8 cellular contexts compared by ENCODE assay signal in the genomic region with DNA sequence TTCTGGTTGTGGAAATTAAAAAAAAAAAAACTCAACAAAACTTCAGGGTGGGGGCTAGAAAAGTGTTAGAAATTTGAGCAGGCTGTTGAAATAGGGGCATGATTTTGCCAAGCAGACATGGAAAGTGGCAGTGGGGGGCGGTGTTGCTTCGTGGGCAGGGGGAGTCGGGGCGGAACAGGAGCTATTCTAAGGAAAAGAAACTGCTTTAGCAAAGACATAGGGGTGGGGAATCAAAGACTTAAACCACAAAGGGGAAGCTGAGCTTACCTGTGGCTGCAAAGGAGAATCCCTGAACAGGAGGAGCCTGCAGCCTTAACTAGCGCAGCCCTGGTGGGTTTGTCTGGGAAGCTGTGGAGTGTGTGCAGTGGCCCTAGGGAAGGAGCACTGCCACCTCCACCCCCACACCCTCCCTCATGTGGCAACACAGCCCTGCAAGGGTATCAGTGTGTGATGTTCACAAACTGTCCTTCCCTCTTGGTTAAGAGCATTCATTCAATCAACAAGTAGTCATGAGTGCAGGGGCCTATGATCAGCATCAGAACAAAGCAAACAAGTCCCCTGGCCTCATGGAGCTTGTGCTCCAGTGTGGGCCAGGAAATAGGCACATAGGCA. TPM values are rescaled to one million over a fixed set of nuclear protein-coding genes. Genes with fewer than 3 reads are reported as not detected.
DNase-seq lines count a peak whose midpoint lies in the region; ATAC-seq and TF ChIP-seq lines count a peak whose summit lies in the region.

No MANE protein-coding gene starts in this region.

- no peak overlapping the region for H3K4me3 ChIP-seq in CD8-positive, alpha-beta memory T cell (ENCODE audit: low read length)
- no peak overlapping the region for H3K4me3 ChIP-seq in BE2C (ENCODE audit: low read depth, low read length)

- no peaks in the 10 kb centered on the region for H3K27me3 ChIP-seq in CD8-positive, alpha-beta memory T cell (ENCODE audit: insufficient read depth, low read length, poor library complexity, severe bottlenecking)
- H3K27me3 ChIP-seq in BE2C, result peaks cover 7% of the 10 kb centered on the region; the same call in 1 of the 2 replicates

- H3K4me1 ChIP-seq in CD8-positive, alpha-beta memory T cell (ENCODE audit: insufficient read depth, low read length), result peaks cover 30% of the 10 kb centered on the region
- no peaks in the 10 kb centered on the region for H3K4me1 ChIP-seq in BE2C

- H3K27ac Mint-ChIP-seq in CD8-positive, alpha-beta memory T cell, result peak overlapping the region in 5 of 8 donors; percentile 1 to 87 (median 51)
- H3K27ac Mint-ChIP-seq in activated naive CD8-positive, alpha-beta T cell, result peak overlapping the region; percentile 37

- no peak overlapping the region for H3K27ac ChIP-seq in CD8-positive, alpha-beta memory T cell (ENCODE audit: low read depth, low read length)

- ATAC-seq in GM21360 (IDR thresholded peaks at IDR 0.05; ENCODE audit: unreplicated experiment) (peak; percentile 61), HG03565 (IDR thresholded peaks at IDR 0.05; ENCODE audit: unreplicated experiment) (peak; percentile 63)

- no peaks in the 10 kb centered on the region for H3K9me3 Mint-ChIP-seq in CD8-positive, alpha-beta memory T cell
- H3K9me3 Mint-ChIP-seq in activated naive CD8-positive, alpha-beta T cell (ENCODE audit: low read depth), result no peaks in the 10 kb centered on the region

- CTCF ChIA-PET in CD8-positive, alpha-beta memory T cell (lab: Charles Lee), result interaction anchor here (1.0 to 2.7 kb wide), 3 partner anchors 12 to 147 kb away, joined by 6 to 17 read pairs (median 8); no protein-coding TSS in a partner anchor

- no peaks in the 10 kb centered on the region for H3K9me3 ChIP-seq in CD8-positive, alpha-beta memory T cell (ENCODE audit: low read length)
- H3K9me3 ChIP-seq in BE2C, result no peaks in the 10 kb centered on the region

- H3K27me3 Mint-ChIP-seq in CD8-positive, alpha-beta memory T cell, result no peaks in the 10 kb centered on the region
- H3K27me3 Mint-ChIP-seq in activated naive CD8-positive, alpha-beta T cell, result no peaks in the 10 kb centered on the region

- H3K4me1 Mint-ChIP-seq in CD8-positive, alpha-beta memory T cell, result peaks cover 46 to 90% (median 65%) of the 10 kb centered on the region in 3 donors
- H3K4me1 Mint-ChIP-seq in activated naive CD8-positive, alpha-beta T cell (ENCODE audit: low read depth), result peaks cover 46% of the 10 kb centered on the region

- peak in 3 of 5 donors; percentile 25 to 63 (median 56) for DNase-seq in CD8-positive, alpha-beta memory T cell
- DNase-seq in BE2C (no peak), NCI-H510A treated with DMSO at 0.1 percent for 48 hours (lab: John Stamatoyannopoulos, UW) (no peak), superior temporal gyrus (ENCODE audit: extremely low spot score) (no peak), NCI-H510A (lab: John Stamatoyannopoulos, UW) (no peak)

- POLR2A ChIA-PET in CD8-positive, alpha-beta memory T cell (lab: Charles Lee), result interaction anchor here (1.4 kb wide), 1 partner anchor 18 kb away, joined by 3 read pairs; no protein-coding TSS in a partner anchor

- no peaks in the 10 kb centered on the region for H3K36me3 ChIP-seq in CD8-positive, alpha-beta memory T cell (ENCODE audit: insufficient read depth, low read length)
- H3K36me3 ChIP-seq in BE2C, result no peaks in the 10 kb centered on the region

- H3K4me3 Mint-ChIP-seq in CD8-positive, alpha-beta memory T cell, result peak overlapping the region in 3 of 7 donors; percentile 8 to 66 (median 56)
- peak overlapping the region; percentile 0 for H3K4me3 Mint-ChIP-seq in activated naive CD8-positive, alpha-beta T cell

- TF ChIP-seq CTCF in BE2C (IDR thresholded peaks at IDR 0.05; ENCODE audit: low read depth, low read length), result no peak

- H3K36me3 Mint-ChIP-seq in CD8-positive, alpha-beta memory T cell, result peaks cover 4 to 74% (median 19%) of the 10 kb centered on the region in 3 donors
- peaks cover 9% of the 10 kb centered on the region for H3K36me3 Mint-ChIP-seq in activated naive CD8-positive, alpha-beta T cell

RNA-seq across cellular contexts. Expression of a gene that starts 20.5 kb away (rescaled TPM):
- 10 to 100 TPM; 36.4 to 46.2 TPM for total RNA-seq in CD8-positive, alpha-beta memory T cell
- 63.7 TPM for polyA plus RNA-seq in CD8-positive, alpha-beta memory T cell
- not detected for polyA plus RNA-seq in BE2C (2012; ENCODE audit: insufficient read depth, insufficient read length, low read depth)

Comparison
In these comparisons a context has a peak if more than half of its experiments do, and no peak if none do; other contexts are left out.
1. DNase-seq: peak in CD8-positive, alpha-beta memory T cell (3 of 5); none in BE2C (single experiment), NCI-H510A treated with DMSO at 0.1 percent for 48 hours (single experiment), superior temporal gyrus (single experiment) and NCI-H510A (single experiment).